In genomic region chr22:44143117-44143495, GRCh38 we compare ENCODE assay signal across 26 cellular contexts. TPM values are rescaled to one million over a fixed set of nuclear protein-coding genes. Genes with fewer than 3 reads are reported as not detected.
DNase-seq lines count a peak whose midpoint lies in the region; ATAC-seq and TF ChIP-seq lines count a peak whose summit lies in the region.
"Had no signal": no experiment of that assay in that cellular context is flagged by ENCODE, and none has a peak within 500 bp of the region (broad histone marks: within the 10 kb centered on the region; RNA-seq: fewer than 3 reads in every experiment).

No MANE protein-coding gene starts in this region.

- intact Hi-C loops in left lung (cut with DNase I), result no loop called here
- intact Hi-C loops in sciatic nerve (cut with DNase I), result no loop called here

- ATAC-seq in left lung (peak; percentile 7), sciatic nerve (peak; percentile 16), GM19395 (IDR thresholded peaks at IDR 0.05; ENCODE audit: unreplicated experiment) (no peak)
- ATAC-seq: left lobe of liver; natural killer cell treated with Interleukin-12 subunit alpha and Interleukin-12 subunit beta and Interleukin-15 and Interleukin-18, amount 100 ng/mL, for 72 hours had no signal

- peaks cover 0 to 43% of the 10 kb centered on the region in 2 donors for H3K36me3 ChIP-seq in left lung
- H3K36me3 ChIP-seq: thyroid gland had no signal

- no peaks in the 10 kb centered on the region for H3K27me3 ChIP-seq in left lung
- H3K27me3 ChIP-seq: brain microvascular endothelial cell, thyroid gland had no signal

- no peak overlapping the region for H3K27ac ChIP-seq in left lung
- H3K27ac ChIP-seq: brain microvascular endothelial cell, PC-9, VCaP had no signal

- DNase-seq in NCI-H2196 (lab: John Stamatoyannopoulos, UW; ENCODE audit: unreplicated experiment) (peak; percentile 20), NCI-H2196 treated with DMSO at 0.1 percent for 48 hours (lab: John Stamatoyannopoulos, UW; ENCODE audit: unreplicated experiment) (no peak), DMS153 treated with DMSO at 0.1 percent for 48 hours (lab: John Stamatoyannopoulos, UW; ENCODE audit: unreplicated experiment) (peak; percentile 2), left lung (no peak), sciatic nerve (ENCODE audit: low spot score) (no peak), AML-193 (lab: John Stamatoyannopoulos, UW) (no peak), Kasumi-1 (lab: John Stamatoyannopoulos, UW) (no peak)
- DNase-seq: activated CD4-positive, alpha-beta T cell treated with anti-CD3 and anti-CD28 coated beads for 4 hours; activated CD8-positive, alpha-beta memory T cell treated with anti-CD3 and anti-CD28 coated beads for 24 hours; activated T-cell treated with anti-CD3 and anti-CD28 coated beads, Interleukin-2, amount 50 U/mL, for 24 hours; brain microvascular endothelial cell; CD4-positive, alpha-beta T cell; DMS 273 treated with DMSO at 0.1 percent for 48 hours; GDM1; NCI-H1105; NCI-H510A treated with DMSO at 0.1 percent for 48 hours; PC-9; SHP77 had no signal

- no peak overlapping the region for H3K4me3 ChIP-seq in left lung
- H3K4me3 ChIP-seq: PC-9, thyroid gland had no signal

- no peaks in the 10 kb centered on the region for H3K4me1 ChIP-seq in left lung

- peaks cover 0 to under 1% of the 10 kb centered on the region in 2 donors for H3K9me3 ChIP-seq in left lung
- H3K9me3 ChIP-seq: thyroid gland had no signal

- TF ChIP-seq CTCF in left lung (IDR thresholded peaks at IDR 0.05), result no peak

RNA-seq across cellular contexts. Expression of gene PARVG, which starts 37.6 kb away (rescaled TPM):
- 10 to 100 TPM; 24.2 to 57.9 TPM for total RNA-seq in left lung
- 16.7 TPM for total RNA-seq in sciatic nerve
- total RNA-seq: A172, glomerular endothelial cell, M059J, PC-9 had no signal

Comparison
In these comparisons a context has a peak if more than half of its experiments do, and no peak if none do; other contexts are left out.
1. DNase-seq: peak in NCI-H2196 (single experiment) and DMS153 treated with DMSO at 0.1 percent for 48 hours (single experiment); none in NCI-H2196 treated with DMSO at 0.1 percent for 48 hours (single experiment), left lung (0 of 2), sciatic nerve (single experiment), AML-193 (0 of 2) and Kasumi-1 (0 of 2).